In the genomic region with DNA sequence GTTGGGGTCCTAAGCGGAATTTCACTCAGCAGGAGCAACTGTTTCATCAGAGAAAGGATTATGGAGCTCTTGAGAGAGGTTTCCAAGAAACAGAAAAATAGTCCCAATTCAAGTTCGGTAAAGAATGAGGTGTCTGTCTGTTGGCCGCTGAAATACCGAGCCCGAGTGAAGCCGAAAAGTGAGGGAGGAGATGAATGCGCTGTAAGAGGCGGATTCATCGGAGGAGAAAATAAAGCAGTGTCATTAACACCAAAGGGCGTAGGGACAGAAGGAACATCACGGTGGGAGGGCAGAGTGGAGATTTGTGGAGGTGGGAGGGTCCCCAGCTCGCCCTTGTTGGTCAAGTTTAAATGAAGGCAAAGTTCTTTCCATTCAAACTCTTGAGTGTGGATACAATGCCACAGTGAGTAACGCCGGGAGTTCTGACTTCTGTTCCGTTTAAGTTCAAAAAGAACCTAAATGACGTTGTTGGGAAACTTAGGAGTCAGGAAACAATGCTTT, we compare ENCODE assay signal across 2 cellular contexts.
TF ChIP-seq lines count a peak whose summit lies in the region.

No MANE protein-coding gene starts in this region.

TF ChIP-seq in GM23338, 12 proteins besides CTCF, POLR2A, EP300 and RAD21 (continued from another document and continues in another):
- TF ChIP-seq REST (IDR thresholded peaks at IDR 0.05; ENCODE audit: unreplicated experiment) (no peak), EZH2phosphoT487 (IDR thresholded peaks at IDR 0.05; ENCODE audit: unreplicated experiment) (no peak), ZNF462 (CRISPR knock-in tag; IDR thresholded peaks at IDR 0.05) (no peak), ZNF114 (CRISPR knock-in tag; IDR thresholded peaks at IDR 0.05) (no peak), CREB1 (CRISPR knock-in tag; IDR thresholded peaks at IDR 0.05; ENCODE audit: low read depth) (no peak), ZNF331 (CRISPR knock-in tag; IDR thresholded peaks at IDR 0.05; ENCODE audit: low read depth) (no peak), JUNB (IDR thresholded peaks at IDR 0.05; ENCODE audit: unreplicated experiment) (no peak), EZH2 (IDR thresholded peaks at IDR 0.05; ENCODE audit: low read depth, unreplicated experiment) (no peak)
- TF ChIP-seq, protein P1, sequence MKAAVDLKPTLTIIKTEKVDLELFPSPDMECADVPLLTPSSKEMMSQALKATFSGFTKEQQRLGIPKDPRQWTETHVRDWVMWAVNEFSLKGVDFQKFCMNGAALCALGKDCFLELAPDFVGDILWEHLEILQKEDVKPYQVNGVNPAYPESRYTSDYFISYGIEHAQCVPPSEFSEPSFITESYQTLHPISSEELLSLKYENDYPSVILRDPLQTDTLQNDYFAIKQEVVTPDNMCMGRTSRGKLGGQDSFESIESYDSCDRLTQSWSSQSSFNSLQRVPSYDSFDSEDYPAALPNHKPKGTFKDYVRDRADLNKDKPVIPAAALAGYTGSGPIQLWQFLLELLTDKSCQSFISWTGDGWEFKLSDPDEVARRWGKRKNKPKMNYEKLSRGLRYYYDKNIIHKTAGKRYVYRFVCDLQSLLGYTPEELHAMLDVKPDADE (IDR thresholded peaks at IDR 0.05): no peak

TF ChIP-seq in SK-N-SH, 30 proteins besides CTCF, POLR2A, EP300 and RAD21 (continued from another document):
- TF ChIP-seq REST (IDR thresholded peaks at IDR 0.05; ENCODE audit: low read depth, low read length): no peak
